23 cellular contexts compared by ENCODE assay signal in genomic region chr9:125146247-125146646, GRCh38. TPM values are rescaled to one million over a fixed set of nuclear protein-coding genes. Genes with fewer than 3 reads are reported as not detected.
DNase-seq lines count a peak whose midpoint lies in the region; ATAC-seq, FAIRE-seq and TF ChIP-seq lines count a peak whose summit lies in the region.
"Had no signal": no experiment of that assay in that cellular context is flagged by ENCODE, and none has a peak within 500 bp of the region (broad histone marks: within the 10 kb centered on the region; RNA-seq: fewer than 3 reads in every experiment).

No MANE protein-coding gene starts in this region.

- no peaks in the 10 kb centered on the region for H3K27me3 Mint-ChIP-seq in CD4-positive, CD25-positive, alpha-beta regulatory T cell
- no peaks in the 10 kb centered on the region for H3K27me3 Mint-ChIP-seq in astrocyte (ENCODE audit: low read depth, unreplicated experiment)
- H3K27me3 Mint-ChIP-seq: activated CD4-positive, alpha-beta T cell treated with anti-CD3 and anti-CD28 coated beads for 36 hours had no signal

- TF ChIP-seq EP300 in gastroesophageal sphincter (IDR thresholded peaks at IDR 0.05), result no peak

- H3K4me3 Mint-ChIP-seq in CD4-positive, CD25-positive, alpha-beta regulatory T cell, result no peak overlapping the region
- H3K4me3 Mint-ChIP-seq in astrocyte (ENCODE audit: unreplicated experiment), result no peak overlapping the region
- H3K4me3 Mint-ChIP-seq: activated CD4-positive, alpha-beta T cell treated with anti-CD3 and anti-CD28 coated beads for 36 hours; CD8-positive, alpha-beta T cell; nephron had no signal

- H3K9me3 ChIP-seq in CD4-positive, CD25-positive, alpha-beta regulatory T cell (ENCODE audit: control insufficient read depth in 2 of 2, low read length in 2 of 2), result no peaks in the 10 kb centered on the region
- H3K9me3 ChIP-seq in astrocyte (ENCODE audit: insufficient read depth, low read depth, low read length) (no peaks in the 10 kb centered on the region), aorta (ENCODE audit: control insufficient read depth, low read length) (no peaks in the 10 kb centered on the region), gastroesophageal sphincter (no peaks in the 10 kb centered on the region)
- H3K9me3 ChIP-seq: heart right ventricle had no signal

- peak overlapping the region; percentile 43 for H3K27ac ChIP-seq in CD4-positive, CD25-positive, alpha-beta regulatory T cell (ENCODE audit: insufficient read depth, low read length, poor library complexity, severe bottlenecking)
- H3K27ac ChIP-seq in astrocyte (ENCODE audit: low read depth, low read length) (no peak overlapping the region), aorta (ENCODE audit: low read depth in 1 of 2, low read length in 2 of 2) (no peak overlapping the region), gastroesophageal sphincter (peak overlapping the region in 2 of 4 donors; percentile 18 to 28)
- H3K27ac ChIP-seq: cardiac muscle cell, heart right ventricle had no signal

- no peak overlapping the region for H3K9ac ChIP-seq in astrocyte (ENCODE audit: low read length)

- H3K4me2 ChIP-seq in astrocyte (ENCODE audit: low read length), result no peak overlapping the region

- peak in 2 of 3 donors; percentile 8 to 24 for DNase-seq in CD4-positive, CD25-positive, alpha-beta regulatory T cell
- DNase-seq in HCEC 1CT (peak; percentile 74), astrocyte (ENCODE audit: low read depth) (peak; percentile 51), lung microvascular endothelial cell (ENCODE audit: low read depth in 2 of 2) (peak; percentile 12 to 37), OCI-M2 (lab: John Stamatoyannopoulos, UW; ENCODE audit: unreplicated experiment) (no peak), aorta (no peak), NCI-H1694 (lab: John Stamatoyannopoulos, UW) (no peak)
- DNase-seq: activated CD4-positive, alpha-beta T cell treated with anti-CD3 and anti-CD28 coated beads for 36 hours; CD8-positive, alpha-beta T cell; GF-D8; heart right ventricle; KG1; left colon; NCI-H187; NCI-H524 treated with DMSO at 0.1 percent for 48 hours; right cardiac atrium; stimulated activated CD4-positive, alpha-beta T cell treated with anti-CD3 and anti-CD28 coated beads, Interleukin-4, amount 100 ng/mL, for 1 hour had no signal

- no peaks in the 10 kb centered on the region for H3K9me3 Mint-ChIP-seq in CD4-positive, CD25-positive, alpha-beta regulatory T cell
- H3K9me3 Mint-ChIP-seq in astrocyte (ENCODE audit: unreplicated experiment), result no peaks in the 10 kb centered on the region
- H3K9me3 Mint-ChIP-seq: CD8-positive, alpha-beta T cell; nephron had no signal

- no peaks in the 10 kb centered on the region for H4K20me1 ChIP-seq in astrocyte (ENCODE audit: insufficient read depth, low read length)

- H3K36me3 Mint-ChIP-seq in CD4-positive, CD25-positive, alpha-beta regulatory T cell, result peaks cover 14% of the 10 kb centered on the region
- peaks cover 7% of the 10 kb centered on the region for H3K36me3 Mint-ChIP-seq in astrocyte (ENCODE audit: low read depth, unreplicated experiment)

- H2AFZ ChIP-seq in astrocyte (ENCODE audit: low read depth, low read length), result no peak overlapping the region

- H3K4me1 Mint-ChIP-seq in CD4-positive, CD25-positive, alpha-beta regulatory T cell, result peaks cover 10 to 41% (median 24%) of the 10 kb centered on the region in 4 donors
- H3K4me1 Mint-ChIP-seq in astrocyte (ENCODE audit: low read depth, unreplicated experiment), result no peaks in the 10 kb centered on the region

- TF ChIP-seq POLR2A in gastroesophageal sphincter (IDR thresholded peaks at IDR 0.05), result no peak

- H3K4me1 ChIP-seq in CD4-positive, CD25-positive, alpha-beta regulatory T cell (ENCODE audit: control insufficient read depth, insufficient read depth, low read length, poor library complexity, severe bottlenecking), result peaks cover 24% of the 10 kb centered on the region
- no peaks in the 10 kb centered on the region for H3K4me1 ChIP-seq in astrocyte (ENCODE audit: insufficient read depth, low read length)
- no peaks in the 10 kb centered on the region for H3K4me1 ChIP-seq in aorta (ENCODE audit: control insufficient read depth in 1 of 2, insufficient read depth in 2 of 2, low read length in 2 of 2)
- peaks cover 0 to 47% (median 3%) of the 10 kb centered on the region in 3 donors for H3K4me1 ChIP-seq in gastroesophageal sphincter

- H3K4me3 ChIP-seq in CD4-positive, CD25-positive, alpha-beta regulatory T cell (ENCODE audit: low read depth, low read length), result no peak overlapping the region
- no peak overlapping the region for H3K4me3 ChIP-seq in astrocyte (ENCODE audit: insufficient read depth, low read depth, low read length)
- H3K4me3 ChIP-seq in aorta (ENCODE audit: low read length in 2 of 2), result no peak overlapping the region
- no peak overlapping the region for H3K4me3 ChIP-seq in gastroesophageal sphincter
- H3K4me3 ChIP-seq: cardiac muscle cell, heart right ventricle had no signal

- WGBS in aorta, 2 donors, result 22% methylated on average over 4 of the region's 4 CpGs
- WGBS in gastroesophageal sphincter (ENCODE audit: low coverage in 1 of 2), 2 donors, result 20 to 25% methylated on average over 4 of the region's 4 CpGs

- H3K27me3 ChIP-seq in CD4-positive, CD25-positive, alpha-beta regulatory T cell (ENCODE audit: control insufficient read depth, insufficient read depth, low read length), result no peaks in the 10 kb centered on the region
- H3K27me3 ChIP-seq in astrocyte (ENCODE audit: insufficient read depth, low read length), result no peaks in the 10 kb centered on the region
- no peaks in the 10 kb centered on the region for H3K27me3 ChIP-seq in aorta (ENCODE audit: control insufficient read depth in 1 of 2, insufficient read depth in 2 of 2, low read length in 1 of 2)
- no peaks in the 10 kb centered on the region for H3K27me3 ChIP-seq in gastroesophageal sphincter
- H3K27me3 ChIP-seq: cardiac muscle cell, heart right ventricle had no signal

- TF ChIP-seq CTCF in astrocyte (IDR thresholded peaks at IDR 0.05; ENCODE audit: insufficient read depth, low read depth, low read length) (no peak), gastroesophageal sphincter (IDR thresholded peaks at IDR 0.05) (no peak)

- ATAC-seq in CD4-positive, CD25-positive, alpha-beta regulatory T cell (ENCODE audit: low read depth in 2 of 2), result no peak
- ATAC-seq in aorta (ENCODE audit: low FRiP score) (no peak), gastroesophageal sphincter (no peak)
- ATAC-seq: activated CD4-positive, alpha-beta T cell treated with anti-CD3 and anti-CD28 coated beads for 36 hours; CD8-positive, alpha-beta T cell; heart right ventricle; left colon; right cardiac atrium had no signal

- no peak for FAIRE-seq in astrocyte (lab: Jason Lieb, UNC)
- FAIRE-seq: H1, RCC 7860, urothelium cell line had no signal

- H3K27ac Mint-ChIP-seq in CD4-positive, CD25-positive, alpha-beta regulatory T cell, result peak overlapping the region; percentile 20 to 81 (median 77)
- H3K27ac Mint-ChIP-seq in astrocyte (ENCODE audit: unreplicated experiment), result no peak overlapping the region
- H3K27ac Mint-ChIP-seq: activated CD4-positive, alpha-beta T cell treated with anti-CD3 and anti-CD28 coated beads for 36 hours; CD8-positive, alpha-beta T cell; nephron had no signal

- H3K36me3 ChIP-seq in CD4-positive, CD25-positive, alpha-beta regulatory T cell (ENCODE audit: control insufficient read depth, insufficient read depth, low read length), result peaks cover 17% of the 10 kb centered on the region
- H3K36me3 ChIP-seq in astrocyte (ENCODE audit: insufficient read depth, low read length) (peaks cover 16% of the 10 kb centered on the region), aorta (ENCODE audit: control insufficient read depth in 1 of 2, insufficient read depth in 2 of 2, low read length in 1 of 2) (peaks cover 5 to 9% of the 10 kb centered on the region in 2 donors), gastroesophageal sphincter (peaks cover 4 to 24% of the 10 kb centered on the region in 2 donors)

- no peaks in the 10 kb centered on the region for H3K79me2 ChIP-seq in astrocyte (ENCODE audit: insufficient read depth, low read length)

- intact Hi-C loops in aorta (cut with DNase I), result loop anchor here (5.0 to 10.0 kb wide), 2 partner anchors 49 to 204 kb away; partner anchors contain the start of gene GOLGA1 (in 1 of the 2)

RNA-seq across cellular contexts. Expression of gene SCAI, which starts 2.9 kb away (rescaled TPM):
- 11.3 TPM for total RNA-seq in CD4-positive, CD25-positive, alpha-beta regulatory T cell
- polyA plus RNA-seq in CD4-positive, CD25-positive, alpha-beta regulatory T cell, result 1 to 10 TPM; 1.7 to 4.8 (median 3.7) TPM
- 4.9 and 6.8 TPM in 2 replicates for total RNA-seq in astrocyte
- total RNA-seq in lung microvascular endothelial cell, result 2.6 and 3.8 TPM in 2 replicates
- total RNA-seq in aorta, result 10 to 100 TPM in 1 of 2 donors, 1 to 10 TPM in 1; 7.9 to 13.9 TPM
- polyA plus RNA-seq in aorta, result 1 to 10 TPM in 1 of 2 donors, under 1 TPM in 1; 0.50 to 3.1 TPM
- 10 to 100 TPM in 1 of 4 donors, 1 to 10 TPM in 3; 6.9 to 15.9 (median 7.7) TPM for total RNA-seq in gastroesophageal sphincter

RNA-seq across cellular contexts. Expression of gene PPP6C, which starts 43.4 kb away (rescaled TPM):
- 44.6 TPM for total RNA-seq in CD4-positive, CD25-positive, alpha-beta regulatory T cell
- 10 to 100 TPM; 60.0 to 81.6 (median 67.0) TPM for polyA plus RNA-seq in CD4-positive, CD25-positive, alpha-beta regulatory T cell
- total RNA-seq in astrocyte (38.7 and 41.1 TPM in 2 replicates), lung microvascular endothelial cell (12.4 and 15.3 TPM in 2 replicates), aorta (10 to 100 TPM; 36.0 to 47.0 TPM), gastroesophageal sphincter (10 to 100 TPM; 28.5 to 49.9 (median 38.0) TPM)
- polyA plus RNA-seq in aorta, result 10 to 100 TPM; 22.5 to 26.9 TPM

RNA-seq across cellular contexts. Expression of gene RABEPK, which starts 54.1 kb away (rescaled TPM):
- 14.2 TPM for total RNA-seq in CD4-positive, CD25-positive, alpha-beta regulatory T cell
- polyA plus RNA-seq in CD4-positive, CD25-positive, alpha-beta regulatory T cell, result 10 to 100 TPM; 37.2 to 39.5 (median 38.8) TPM
- total RNA-seq in astrocyte (30.7 and 31.8 TPM in 2 replicates), lung microvascular endothelial cell (15.9 and 16.3 TPM in 2 replicates), aorta (10 to 100 TPM; 14.3 to 15.4 TPM), gastroesophageal sphincter (10 to 100 TPM; 10.9 to 16.5 (median 13.4) TPM)
- polyA plus RNA-seq in aorta, result 10 to 100 TPM; 12.9 to 30.4 TPM

Comparison
In these comparisons a context has a peak if more than half of its experiments do, and no peak if none do; other contexts are left out.
1. DNase-seq: peak in CD4-positive, CD25-positive, alpha-beta regulatory T cell (2 of 3), HCEC 1CT (single experiment), astrocyte (single experiment) and lung microvascular endothelial cell (2 of 2); none in OCI-M2 (single experiment), aorta (0 of 2) and NCI-H1694 (single experiment).